In genomic region chr12:27655476-27655875, GRCh38 we compare ENCODE assay signal across 9 cellular contexts. TPM values are rescaled to one million over a fixed set of nuclear protein-coding genes. Genes with fewer than 3 reads are reported as not detected.
DNase-seq lines count a peak whose midpoint lies in the region; ATAC-seq, FAIRE-seq and TF ChIP-seq lines count a peak whose summit lies in the region.
"Not testable (repeated sequence)": the region's sequence is repeated elsewhere in the genome, so short reads cannot be mapped to it uniquely, and the experiment has no call there.
"Had no signal": no experiment of that assay in that cellular context is flagged by ENCODE, and none has a peak within 500 bp of the region (broad histone marks: within the 10 kb centered on the region; RNA-seq: fewer than 3 reads in every experiment).

No MANE protein-coding gene starts in this region.

- peak; percentile 90 for FAIRE-seq in A549 (lab: Jason Lieb, UNC)
- FAIRE-seq in H54 (lab: Jason Lieb, UNC) = peak; percentile 78
- peak; percentile 51 for FAIRE-seq in K562 (lab: Jason Lieb, UNC)

- POLR2A ChIA-PET in A549 (lab: Yijun Ruan, JAX); K562 (lab: Yijun Ruan, JAX): not testable (repeated sequence)

- BruUV-seq in K562 (replicated peaks; lab: Mats Ljungman, UMichigan) = not testable (repeated sequence)

- TF ChIP-seq EP300 in A549 (IDR thresholded peaks at IDR 0.05); K562 (IDR thresholded peaks at IDR 0.05; ENCODE audit: low read length): not testable (repeated sequence)

- H3K9me3 ChIP-seq in A549; ascending aorta; K562 (replicated peaks; ENCODE audit: control insufficient read depth, insufficient read depth, low read depth, low read length): not testable (repeated sequence)

- not testable (repeated sequence) for TF ChIP-seq POLR2A in A549 (IDR thresholded peaks at IDR 0.05; ENCODE audit: low read length); H54 (IDR thresholded peaks at IDR 0.05; ENCODE audit: low read depth, low read length); K562 (conservative IDR thresholded peaks at IDR 0.05)

- not testable (repeated sequence) for H3K4me3 Mint-ChIP-seq in central memory CD8-positive, alpha-beta T cell

- not testable (repeated sequence) for TF ChIP-seq CTCF in A549 (IDR thresholded peaks at IDR 0.05); ascending aorta (IDR thresholded peaks at IDR 0.05); K562 (IDR thresholded peaks at IDR 0.05 in 2 of 3, conservative IDR thresholded peaks at IDR 0.05 in 1 of 3; ENCODE audit: insufficient read depth in 2 of 3, low read depth in 1 of 3, low read length in 3 of 3)

- not testable (repeated sequence) for H3K9me1 ChIP-seq in K562 (ENCODE audit: control insufficient read depth, insufficient read depth, low read length)

- not testable (repeated sequence) for H3K79me2 ChIP-seq in K562 (ENCODE audit: control insufficient read depth, insufficient read depth, low read length)

- TF ChIP-seq RAD21 in A549 (conservative IDR thresholded peaks at IDR 0.05 in 1 of 2, IDR thresholded peaks at IDR 0.05 in 1 of 2); K562 (CRISPR knock-in tag; conservative IDR thresholded peaks at IDR 0.05 in 1 of 2, IDR thresholded peaks at IDR 0.05 in 1 of 2): not testable (repeated sequence)

- not testable (repeated sequence) for H3K4me3 ChIP-seq in A549, ascending aorta, K562

- not testable (repeated sequence) for H3K27ac ChIP-seq in A549; K562 (ENCODE audit: extremely low read depth, low read depth, low read length)
- H3K27ac ChIP-seq in ascending aorta = peak overlapping the region; percentile 73 to 79

- H3K4me2 ChIP-seq in A549; K562 (ENCODE audit: insufficient read depth, low read length): not testable (repeated sequence)

- in situ Hi-C loops in K562 (cut with MboI) = not testable (repeated sequence)

- not testable (repeated sequence) for H3K27me3 ChIP-seq in ascending aorta; K562 (ENCODE audit: control insufficient read depth in 2 of 2, insufficient read depth in 2 of 2, low read length in 2 of 2)

- H2AFZ ChIP-seq in K562 (ENCODE audit: low read depth, low read length) = not testable (repeated sequence)

- not testable (repeated sequence) for H3K9ac ChIP-seq in K562 (ENCODE audit: insufficient read depth in 1 of 2, low read depth in 2 of 2, low read length in 2 of 2)

- not testable (repeated sequence) for H3K9me3 Mint-ChIP-seq in central memory CD8-positive, alpha-beta T cell

- H3K36me3 Mint-ChIP-seq in central memory CD8-positive, alpha-beta T cell (ENCODE audit: insufficient read depth) = not testable (repeated sequence)

- H3K4me1 Mint-ChIP-seq in central memory CD8-positive, alpha-beta T cell = not testable (repeated sequence)

- peaks cover 0 to 19% of the 10 kb centered on the region in 2 donors for H3K36me3 ChIP-seq in ascending aorta
- not testable (repeated sequence) for H3K36me3 ChIP-seq in K562 (ENCODE audit: control insufficient read depth, insufficient read depth, low read length)

- not testable (repeated sequence) for H3K27ac Mint-ChIP-seq in central memory CD8-positive, alpha-beta T cell (ENCODE audit: low read depth)

- intact Hi-C loops in ascending aorta (cut with DNase I); K562 (cut with micrococcal nuclease): not testable (repeated sequence)

- not testable (repeated sequence) for ATAC-seq in A549, K562
- ATAC-seq in HG03097 (IDR thresholded peaks at IDR 0.05; ENCODE audit: low FRiP score, unreplicated experiment) = peak; percentile 47
- peak; percentile 24 for ATAC-seq in central memory CD8-positive, alpha-beta T cell (replicated peaks; ENCODE audit: extremely low read depth, poor library complexity, severe bottlenecking)

- not testable (repeated sequence) for H3K27me3 Mint-ChIP-seq in central memory CD8-positive, alpha-beta T cell

- not testable (repeated sequence) for H4K20me1 ChIP-seq in K562 (replicated peaks; ENCODE audit: control insufficient read depth, insufficient read depth, low read length)

- CTCF ChIA-PET in A549 (lab: Yijun Ruan, JAX) = interaction anchor here (2.4 kb wide), 1 partner anchor 221 kb away, joined by 5 read pairs; no protein-coding TSS in a partner anchor
- CTCF ChIA-PET in K562 (lab: Yijun Ruan, JAX; ENCODE audit: low intra/inter-chr PET ratio) = not testable (repeated sequence)

- DNase-seq in A549 (ENCODE audit: low read depth in 1 of 2, low spot score in 1 of 2); H54 (ENCODE audit: insufficient read length, low spot score); ascending aorta (ENCODE audit: low spot score in 2 of 2); K562 (ENCODE audit: extremely low read depth in 1 of 4, low spot score in 3 of 4); central memory CD8-positive, alpha-beta T cell (ENCODE audit: low spot score in 2 of 2): not testable (repeated sequence)

- 90% methylated on average over 3 of the region's 3 CpGs for WGBS in A549 (ENCODE audit: missing lambda C conversion rate)
- WGBS in K562 (ENCODE audit: insufficient coverage, low coverage, missing lambda C conversion rate) = 0% methylated on average over 3 of the region's 3 CpGs

- H3K4me1 ChIP-seq in A549; K562 (replicated peaks in 1 of 2; ENCODE audit: control insufficient read depth in 2 of 2, insufficient read depth in 2 of 2, low read length in 2 of 2): not testable (repeated sequence)
- peaks cover 0 to 17% of the 10 kb centered on the region in 2 donors for H3K4me1 ChIP-seq in ascending aorta

RNA-seq across cellular contexts. Expression of gene REP15, which starts 40.8 kb away (rescaled TPM):
- polyA plus RNA-seq in A549 (2011; rRNA removed) = 0.66 and 0.81 TPM in 2 replicates
- 0.17 and 0.33 TPM in 2 replicates for polyA plus RNA-seq in A549 (2012; cell fraction: cytosol; rRNA removed)
- polyA plus RNA-seq in A549 (2012; cell fraction: nucleus; rRNA removed) = 0.22 and 0.50 TPM in 2 replicates
- polyA plus RNA-seq in A549 (2017; fragmentation: RNase III; extraction: RNeasy Plus Mini Kit Qiagen cat#74134 plus additional on column Dnase treatment) = 0.34 to 0.83 TPM (median 0.41 TPM) in 3 replicates
- polyA minus RNA-seq in A549 (2011; rRNA and poly(A)+ RNA removed) = 0.54 and 1.2 TPM in 2 replicates
- total RNA-seq in ascending aorta = not detected
- not detected in 2 replicates for total RNA-seq in K562 (2011; cell fraction: chromatin; rRNA removed; ENCODE audit: low replicate concordance)
- not detected in 2 replicates for total RNA-seq in K562 (2011; cell fraction: nucleolus; rRNA removed)
- total RNA-seq in K562 (2011; cell fraction: nucleoplasm; rRNA removed) = not detected in 2 replicates
- not detected in 2 replicates for total RNA-seq in K562 (2014; rRNA removed)
- total RNA-seq in K562 (2014; rRNA removed; fragmentation: Illumina TruSeq; extraction: Trizol) = not detected in 2 replicates
- not detected in 2 replicates for total RNA-seq in K562 (2015; rRNA removed; fragmentation: Illumina TruSeq; extraction: Trizol)
- total RNA-seq in K562 (2021) = not detected in 2 replicates
- not detected in 2 replicates for polyA plus RNA-seq in K562 (2011; rRNA removed)
- not detected in 2 replicates for polyA plus RNA-seq in K562 (2011; cell fraction: cytosol; rRNA removed)
- not detected in 2 replicates for polyA plus RNA-seq in K562 (2011; cell fraction: nucleus; rRNA removed)
- polyA plus RNA-seq in K562 (2012) = not detected in 2 replicates
- not detected in 2 replicates for polyA plus RNA-seq in K562 (2014; fragmentation: Illumina TruSeq; extraction: Trizol)
- not detected for polyA plus RNA-seq in K562 (2014; fragmentation: Nextera tagmentation; extraction: Ambion mirVana)
- not detected in 2 replicates for polyA plus RNA-seq in K562 (2014; rRNA removed)
- polyA minus RNA-seq in K562 (2011; rRNA and poly(A)+ RNA removed) = not detected in 2 replicates
- polyA minus RNA-seq in K562 (2011; cell fraction: cytosol; rRNA and poly(A)+ RNA removed) = not detected in 2 replicates
- polyA minus RNA-seq in K562 (2011; cell fraction: nucleus; rRNA and poly(A)+ RNA removed) = not detected in 2 replicates
- total RNA-seq: CD4-positive, alpha-beta T cell had no signal
- polyA plus RNA-seq: CD14-positive monocyte; CD8-positive, alpha-beta memory T cell had no signal

RNA-seq across cellular contexts. Expression of gene MRPS35, which starts 55.2 kb away (rescaled TPM):
- 153 and 186 TPM in 2 replicates for polyA plus RNA-seq in A549 (2011; rRNA removed)
- 76.4 and 79.2 TPM in 2 replicates for polyA plus RNA-seq in A549 (2012; cell fraction: cytosol; rRNA removed)
- 25.0 and 30.8 TPM in 2 replicates for polyA plus RNA-seq in A549 (2012; cell fraction: nucleus; rRNA removed)
- polyA plus RNA-seq in A549 (2017; fragmentation: RNase III; extraction: RNeasy Plus Mini Kit Qiagen cat#74134 plus additional on column Dnase treatment) = 104 to 109 TPM (median 107 TPM) in 3 replicates
- polyA minus RNA-seq in A549 (2011; rRNA and poly(A)+ RNA removed) = 30.2 and 33.1 TPM in 2 replicates
- total RNA-seq in ascending aorta = 2.7 TPM
- 19.2 and 23.2 TPM in 2 replicates for total RNA-seq in K562 (2011; cell fraction: chromatin; rRNA removed; ENCODE audit: low replicate concordance)
- 8.3 and 10.9 TPM in 2 replicates for total RNA-seq in K562 (2011; cell fraction: nucleolus; rRNA removed)
- total RNA-seq in K562 (2011; cell fraction: nucleoplasm; rRNA removed) = 17.0 and 21.3 TPM in 2 replicates
- 72.2 and 79.7 TPM in 2 replicates for total RNA-seq in K562 (2014; rRNA removed)
- total RNA-seq in K562 (2014; rRNA removed; fragmentation: Illumina TruSeq; extraction: Trizol) = 120 and 138 TPM in 2 replicates
- 102 and 114 TPM in 2 replicates for total RNA-seq in K562 (2015; rRNA removed; fragmentation: Illumina TruSeq; extraction: Trizol)
- 79.0 and 88.8 TPM in 2 replicates for total RNA-seq in K562 (2021)
- 77.0 and 95.6 TPM in 2 replicates for polyA plus RNA-seq in K562 (2011; rRNA removed)
- 26.8 and 52.8 TPM in 2 replicates for polyA plus RNA-seq in K562 (2011; cell fraction: cytosol; rRNA removed)
- 17.0 and 29.5 TPM in 2 replicates for polyA plus RNA-seq in K562 (2011; cell fraction: nucleus; rRNA removed)
- polyA plus RNA-seq in K562 (2012) = 71.7 and 82.1 TPM in 2 replicates
- 99.3 and 116 TPM in 2 replicates for polyA plus RNA-seq in K562 (2014; fragmentation: Illumina TruSeq; extraction: Trizol)
- 100 to 1,000 TPM; 175 to 183 TPM for polyA plus RNA-seq in K562 (2014; fragmentation: Nextera tagmentation; extraction: Ambion mirVana)
- polyA plus RNA-seq in K562 (2014; rRNA removed) = 88.8 and 94.7 TPM in 2 replicates
- polyA minus RNA-seq in K562 (2011; rRNA and poly(A)+ RNA removed) = 77.5 and 78.7 TPM in 2 replicates
- 43.8 and 60.3 TPM in 2 replicates for polyA minus RNA-seq in K562 (2011; cell fraction: cytosol; rRNA and poly(A)+ RNA removed)
- polyA minus RNA-seq in K562 (2011; cell fraction: nucleus; rRNA and poly(A)+ RNA removed) = 6.6 and 18.2 TPM in 2 replicates
